9 cellular contexts compared by ENCODE assay signal in genomic region chrX:47283015-47283771, GRCh38. TPM values are rescaled to one million over a fixed set of nuclear protein-coding genes. Genes with fewer than 3 reads are reported as not detected.
DNase-seq lines count a peak whose midpoint lies in the region; ATAC-seq, FAIRE-seq and TF ChIP-seq lines count a peak whose summit lies in the region.
"Had no signal": no experiment of that assay in that cellular context is flagged by ENCODE, and none has a peak within 500 bp of the region (broad histone marks: within the 10 kb centered on the region; RNA-seq: fewer than 3 reads in every experiment).

No MANE protein-coding gene starts in this region.

- H3K4me3 ChIP-seq in astrocyte (ENCODE audit: insufficient read depth, low read depth, low read length) (peak overlapping the region; percentile 29), neural progenitor cell (no peak overlapping the region), upper lobe of left lung (no peak overlapping the region)

- H3K27ac ChIP-seq in astrocyte (ENCODE audit: low read depth, low read length) = peak overlapping the region; percentile 12
- no peak overlapping the region for H3K27ac ChIP-seq in neural progenitor cell
- no peak overlapping the region for H3K27ac ChIP-seq in upper lobe of left lung

- TF ChIP-seq EP300 in upper lobe of left lung (IDR thresholded peaks at IDR 0.05) = no peak

- H3K79me2 ChIP-seq in astrocyte (ENCODE audit: insufficient read depth, low read length) = no peaks in the 10 kb centered on the region
- no peaks in the 10 kb centered on the region for H3K79me2 ChIP-seq in neural progenitor cell (ENCODE audit: low read depth)

- H3K9ac ChIP-seq in astrocyte (ENCODE audit: low read length) (peak overlapping the region; percentile 31), neural progenitor cell (no peak overlapping the region)

- DNase-seq in EH (ENCODE audit: low read depth) = peak; percentile 56
- peak; percentile 14 for DNase-seq in NAMALWA (ENCODE audit: low spot score)
- DNase-seq in astrocyte (ENCODE audit: low read depth) = peak; percentile 62
- DNase-seq in neural progenitor cell (ENCODE audit: low spot score) = no peak
- DNase-seq in upper lobe of left lung = no peak
- no peak for DNase-seq in T-helper 1 cell

- no peak for FAIRE-seq in astrocyte (lab: Jason Lieb, UNC)

- H4K20me1 ChIP-seq in astrocyte (ENCODE audit: insufficient read depth, low read length) (no peaks in the 10 kb centered on the region), neural progenitor cell (ENCODE audit: low read depth) (no peaks in the 10 kb centered on the region)

- no peaks in the 10 kb centered on the region for H3K36me3 Mint-ChIP-seq in astrocyte (ENCODE audit: low read depth, unreplicated experiment)
- H3K36me3 Mint-ChIP-seq in neural progenitor cell = no peaks in the 10 kb centered on the region

- H2AFZ ChIP-seq in astrocyte (ENCODE audit: low read depth, low read length) = peak overlapping the region; percentile 56
- H2AFZ ChIP-seq in neural progenitor cell (replicated peaks) = no peak overlapping the region

- H3K27ac Mint-ChIP-seq in astrocyte (ENCODE audit: unreplicated experiment) = no peak overlapping the region
- peak overlapping the region; percentile 90 for H3K27ac Mint-ChIP-seq in neural progenitor cell
- H3K27ac Mint-ChIP-seq: stimulated activated naive CD8-positive, alpha-beta T cell treated with anti-CD3 and anti-CD28 coated beads, Interleukin-15, amount 100 ng/mL, for 72 hours had no signal

- WGBS in upper lobe of left lung, 2 donors = 39 to 68% methylated on average over 2 to 18 of the region's 18 CpGs

- H3K4me1 Mint-ChIP-seq in astrocyte (ENCODE audit: low read depth, unreplicated experiment) = peaks cover 2% of the 10 kb centered on the region
- peaks cover 39% of the 10 kb centered on the region for H3K4me1 Mint-ChIP-seq in neural progenitor cell

- no peaks in the 10 kb centered on the region for H3K27me3 ChIP-seq in astrocyte (ENCODE audit: insufficient read depth, low read length)
- no peaks in the 10 kb centered on the region for H3K27me3 ChIP-seq in neural progenitor cell
- no peaks in the 10 kb centered on the region for H3K27me3 ChIP-seq in upper lobe of left lung

- no peaks in the 10 kb centered on the region for H3K36me3 ChIP-seq in astrocyte (ENCODE audit: insufficient read depth, low read length)
- H3K36me3 ChIP-seq in neural progenitor cell = no peaks in the 10 kb centered on the region
- H3K36me3 ChIP-seq in upper lobe of left lung = no peaks in the 10 kb centered on the region

- no peaks in the 10 kb centered on the region for H3K9me3 Mint-ChIP-seq in astrocyte (ENCODE audit: unreplicated experiment)
- H3K9me3 Mint-ChIP-seq in neural progenitor cell = no peaks in the 10 kb centered on the region
- H3K9me3 Mint-ChIP-seq: stimulated activated naive CD8-positive, alpha-beta T cell treated with anti-CD3 and anti-CD28 coated beads, Interleukin-15, amount 100 ng/mL, for 72 hours had no signal

- no peak overlapping the region for H3K4me3 Mint-ChIP-seq in astrocyte (ENCODE audit: unreplicated experiment)
- peak overlapping the region; percentile 3 for H3K4me3 Mint-ChIP-seq in neural progenitor cell
- H3K4me3 Mint-ChIP-seq: stimulated activated naive CD8-positive, alpha-beta T cell treated with anti-CD3 and anti-CD28 coated beads, Interleukin-15, amount 100 ng/mL, for 72 hours had no signal

- H3K27me3 Mint-ChIP-seq in astrocyte (ENCODE audit: low read depth, unreplicated experiment) (no peaks in the 10 kb centered on the region), neural progenitor cell (ENCODE audit: insufficient read depth, low read depth) (peaks cover 4% of the 10 kb centered on the region)
- H3K27me3 Mint-ChIP-seq: stimulated activated naive CD8-positive, alpha-beta T cell treated with anti-CD3 and anti-CD28 coated beads, Interleukin-15, amount 100 ng/mL, for 72 hours had no signal

- peak overlapping the region; percentile 77 for H3K4me2 ChIP-seq in astrocyte (ENCODE audit: low read length)
- H3K4me2 ChIP-seq in neural progenitor cell = no peak overlapping the region

- no peak for TF ChIP-seq POLR2A in upper lobe of left lung (IDR thresholded peaks at IDR 0.05)

- H3K9me3 ChIP-seq in astrocyte (ENCODE audit: insufficient read depth, low read depth, low read length) = no peaks in the 10 kb centered on the region
- H3K9me3 ChIP-seq in neural progenitor cell (ENCODE audit: low read depth) = no peaks in the 10 kb centered on the region
- no peaks in the 10 kb centered on the region for H3K9me3 ChIP-seq in upper lobe of left lung

- no peaks in the 10 kb centered on the region for H3F3A ChIP-seq in neural progenitor cell (ENCODE audit: low read depth)

- peaks cover 16% of the 10 kb centered on the region for H3K4me1 ChIP-seq in astrocyte (ENCODE audit: insufficient read depth, low read length)
- H3K4me1 ChIP-seq in neural progenitor cell = no peaks in the 10 kb centered on the region
- no peaks in the 10 kb centered on the region for H3K4me1 ChIP-seq in upper lobe of left lung

- no peak for TF ChIP-seq CTCF in astrocyte (IDR thresholded peaks at IDR 0.05; ENCODE audit: insufficient read depth, low read depth, low read length)
- no peak for TF ChIP-seq CTCF in neural progenitor cell (IDR thresholded peaks at IDR 0.05)
- TF ChIP-seq CTCF in upper lobe of left lung (IDR thresholded peaks at IDR 0.05) = no peak

- no peak for ATAC-seq in upper lobe of left lung (ENCODE audit: low FRiP score in 2 of 2)
- ATAC-seq in HG02981 (IDR thresholded peaks at IDR 0.05; ENCODE audit: unreplicated experiment) = no peak
- ATAC-seq in GM19463 (IDR thresholded peaks at IDR 0.05; ENCODE audit: unreplicated experiment) = no peak
- ATAC-seq: stimulated activated naive CD8-positive, alpha-beta T cell treated with anti-CD3 and anti-CD28 coated beads, Interleukin-15, amount 100 ng/mL, for 72 hours had no signal

RNA-seq across cellular contexts. Expression of gene USP11, which starts 50.4 kb away (rescaled TPM):
- total RNA-seq in astrocyte (75.7 and 80.8 TPM in 2 replicates), neural progenitor cell (ENCODE audit: low replicate concordance) (106 and 158 TPM in 2 replicates), upper lobe of left lung (100 to 1,000 TPM in 1 of 6 donors, 10 to 100 TPM in 5; 42.9 to 103 (median 60.0) TPM)

Comparison
In these comparisons a context has a peak if more than half of its experiments do, and no peak if none do; other contexts are left out.
1. DNase-seq: peak in EH (single experiment), NAMALWA (single experiment) and astrocyte (single experiment); none in neural progenitor cell (single experiment), upper lobe of left lung (0 of 2) and T-helper 1 cell (0 of 5).